1 cellular context compared by ENCODE assay signal in the genomic region with DNA sequence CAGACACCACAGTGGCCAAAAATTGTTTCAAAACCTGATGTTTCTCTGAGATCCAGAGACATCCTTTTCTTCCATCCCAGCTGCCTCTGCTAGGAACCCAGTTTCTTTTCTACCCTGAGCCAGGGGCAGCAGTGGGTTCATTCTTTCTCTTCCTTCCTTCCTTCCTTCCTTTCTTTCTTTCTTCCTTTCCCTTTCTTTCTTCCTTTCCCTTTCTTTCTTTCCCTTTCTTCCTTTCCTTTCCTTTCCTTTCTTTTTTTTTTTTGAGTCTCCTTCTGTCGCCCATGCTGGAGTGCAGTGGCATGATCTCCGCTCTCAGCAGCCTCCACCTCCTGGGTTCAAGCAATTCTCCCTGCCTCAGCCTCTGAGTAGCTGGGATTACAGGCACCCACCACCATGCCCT.
TF ChIP-seq lines count a peak whose summit lies in the region.

No MANE protein-coding gene starts in this region.

TF ChIP-seq in K562, 482 proteins besides CTCF, POLR2A, EP300 and RAD21:
- TF ChIP-seq, protein P1, sequence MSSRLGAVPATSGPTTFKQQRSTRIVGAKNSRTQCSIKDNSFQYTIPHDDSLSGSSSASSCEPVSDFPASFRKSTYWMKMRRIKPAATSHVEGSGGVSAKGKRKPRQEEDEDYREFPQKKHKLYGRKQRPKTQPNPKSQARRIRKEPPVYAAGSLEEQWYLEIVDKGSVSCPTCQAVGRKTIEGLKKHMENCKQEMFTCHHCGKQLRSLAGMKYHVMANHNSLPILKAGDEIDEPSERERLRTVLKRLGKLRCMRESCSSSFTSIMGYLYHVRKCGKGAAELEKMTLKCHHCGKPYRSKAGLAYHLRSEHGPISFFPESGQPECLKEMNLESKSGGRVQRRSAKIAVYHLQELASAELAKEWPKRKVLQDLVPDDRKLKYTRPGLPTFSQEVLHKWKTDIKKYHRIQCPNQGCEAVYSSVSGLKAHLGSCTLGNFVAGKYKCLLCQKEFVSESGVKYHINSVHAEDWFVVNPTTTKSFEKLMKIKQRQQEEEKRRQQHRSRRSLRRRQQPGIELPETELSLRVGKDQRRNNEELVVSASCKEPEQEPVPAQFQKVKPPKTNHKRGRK (tag; IDR thresholded peaks at IDR 0.05): peak; percentile 42; the same call in 1 of the 2 replicates
- TF ChIP-seq NBN (IDR thresholded peaks at IDR 0.05; ENCODE audit: low read depth): no peak
